In genomic region chr7:86939197-86939814, GRCh38 we compare ENCODE assay signal across 8 cellular contexts.
DNase-seq lines count a peak whose midpoint lies in the region; ATAC-seq and TF ChIP-seq lines count a peak whose summit lies in the region.

No MANE protein-coding gene starts in this region.

- peaks cover 5% of the 10 kb centered on the region; the same call in 1 of the 2 replicates for H3K4me1 ChIP-seq in HEK293 (ENCODE audit: control insufficient read depth, insufficient read depth, low read length)
- no peaks in the 10 kb centered on the region for H3K4me1 ChIP-seq in uterus

- no peak overlapping the region for H3K4me3 ChIP-seq in HEK293 (ENCODE audit: low read depth, low read length)
- H3K4me3 ChIP-seq in uterus: no peak overlapping the region

- no peaks in the 10 kb centered on the region for H3K27me3 Mint-ChIP-seq in memory B cell

- DNase-seq in A172 (ENCODE audit: low spot score): peak; percentile 61
- DNase-seq in G401 (ENCODE audit: low spot score): peak; percentile 84
- peak; percentile 46 for DNase-seq in NCI-H1092 (lab: John Stamatoyannopoulos, UW)
- peak; percentile 4 for DNase-seq in SKM-1 (lab: John Stamatoyannopoulos, UW; ENCODE audit: unreplicated experiment)
- peak; percentile 54 for DNase-seq in dedifferentiated amniotic fluid mesenchymal stem cell (ENCODE audit: extremely low spot score)
- DNase-seq in memory B cell (ENCODE audit: low spot score in 2 of 2): peak in 1 of 2 donors; percentile 39
- peak in 1 of 2 donors; percentile 35 for DNase-seq in uterus

- TF ChIP-seq CTCF in HEK293 (tag by site-specific recombination; IDR thresholded peaks at IDR 0.05) (no peak), uterus (IDR thresholded peaks at IDR 0.05) (peak; percentile 44 to 73 (median 60))

- CTCF ChIA-PET in HEK293 (lab: Yijun Ruan, JAX): no interaction called here

- H3K27ac ChIP-seq in HEK293 (ENCODE audit: extremely low read depth, low read depth, low read length): no peak overlapping the region
- no peak overlapping the region for H3K27ac ChIP-seq in uterus

- peaks cover 3% of the 10 kb centered on the region for H3K4me1 Mint-ChIP-seq in memory B cell

- in situ Hi-C loops in G401 (cut with HindIII; ENCODE audit: low sequenced_read_pairs): no loop called here

- no peaks in the 10 kb centered on the region for H3K9me3 ChIP-seq in HEK293 (ENCODE audit: control insufficient read depth, insufficient read depth, low read depth, low read length)
- no peaks in the 10 kb centered on the region for H3K9me3 ChIP-seq in uterus

- TF ChIP-seq POLR2A in uterus (IDR thresholded peaks at IDR 0.05): no peak

- peak; percentile 48 for ATAC-seq in memory B cell (ENCODE audit: low read depth)

- H3K27me3 ChIP-seq in uterus: no peaks in the 10 kb centered on the region

- peaks cover 0 to 17% of the 10 kb centered on the region in 2 experiments; a peak in 1 of 3 replicates for H3K36me3 ChIP-seq in HEK293 (ENCODE audit: control insufficient read depth in 2 of 2, insufficient read depth in 1 of 2, low read length in 2 of 2)
- H3K36me3 ChIP-seq in uterus: no peaks in the 10 kb centered on the region

- POLR2A ChIA-PET in HEK293 (lab: Yijun Ruan, JAX): no interaction called here

- H3K36me3 Mint-ChIP-seq in memory B cell: peaks cover 7% of the 10 kb centered on the region

- H3K9me3 Mint-ChIP-seq in memory B cell: no peaks in the 10 kb centered on the region

- no peak overlapping the region for H3K4me3 Mint-ChIP-seq in memory B cell

- H3K27ac Mint-ChIP-seq in memory B cell: peak overlapping the region; percentile 1

- intact Hi-C loops in uterus (cut with DNase I; ENCODE audit: low total_unique reads): no loop called here

TF ChIP-seq in HEK293, 187 proteins besides CTCF, POLR2A, EP300 and RAD21:
- TF ChIP-seq ZNF623 (tag by site-specific recombination; IDR thresholded peaks at IDR 0.05): no peak
- TF ChIP-seq KLF7 (tag by site-specific recombination; IDR thresholded peaks at IDR 0.05; ENCODE audit: borderline replicate concordance): no peak
- peak; percentile 53 for TF ChIP-seq ZNF654 (tag by site-specific recombination; IDR thresholded peaks at IDR 0.05; ENCODE audit: low read depth)
